8 cellular contexts compared by ENCODE assay signal in genomic region chr22:24592846-24593809, GRCh38. TPM values are rescaled to one million over a fixed set of nuclear protein-coding genes. Genes with fewer than 3 reads are reported as not detected.
DNase-seq lines count a peak whose midpoint lies in the region; ATAC-seq and TF ChIP-seq lines count a peak whose summit lies in the region.

LRRC75B (minus strand) TSS chr22:24593073; CDS start chr22:24593039, 34 bp downstream.

- H3K4me3 ChIP-seq in fibroblast of pulmonary artery (replicated peaks; ENCODE audit: low read depth, low read length): peak within 1 kb of the TSS; percentile 62
- H3K4me3 ChIP-seq in muscle layer of colon (ENCODE audit: low read depth in 1 of 2, low read length in 2 of 2): peak within 1 kb of the TSS; percentile 61 to 68

- peak within 1 kb of the TSS; percentile 75 for H3K4me3 Mint-ChIP-seq in activated CD8-positive, alpha-beta memory T cell treated with anti-CD3 and anti-CD28 coated beads, Interleukin-2, amount 10 ng/mL, durations not matched to agents 7 days and 5 days

- peaks cover 5% of the 10 kb centered on the region for H3K27me3 Mint-ChIP-seq in activated CD8-positive, alpha-beta memory T cell treated with anti-CD3 and anti-CD28 coated beads, Interleukin-2, amount 10 ng/mL, durations not matched to agents 7 days and 5 days

- ATAC-seq in activated CD4-positive, CD25-positive, alpha-beta regulatory T cell treated with anti-CD3 and anti-CD28 coated beads, Interleukin-2, amount 50 U/mL, for 24 hours: peak; percentile 51 to 53
- ATAC-seq in activated CD8-positive, alpha-beta memory T cell treated with anti-CD3 and anti-CD28 coated beads, Interleukin-2, amount 10 ng/mL, durations not matched to agents 7 days and 5 days: peak; percentile 85

- H3K4me1 ChIP-seq in muscle layer of colon (ENCODE audit: insufficient read depth, low read length): peaks cover 20% of the 10 kb centered on the region

- H3K9me3 Mint-ChIP-seq in activated CD8-positive, alpha-beta memory T cell treated with anti-CD3 and anti-CD28 coated beads, Interleukin-2, amount 10 ng/mL, durations not matched to agents 7 days and 5 days (ENCODE audit: low read depth): no peaks in the 10 kb centered on the region

- POLR2A ChIA-PET in HEK293T (lab: Yijun Ruan, JAX): interaction anchor here (1.0 to 3.1 kb wide), 3 partner anchors 9 to 581 kb away, joined by 3 to 14 read pairs (median 3); no protein-coding TSS in a partner anchor

- no peaks in the 10 kb centered on the region for H3K36me3 Mint-ChIP-seq in activated CD8-positive, alpha-beta memory T cell treated with anti-CD3 and anti-CD28 coated beads, Interleukin-2, amount 10 ng/mL, durations not matched to agents 7 days and 5 days

- peaks cover 10% of the 10 kb centered on the region for H3K36me3 ChIP-seq in muscle layer of colon (ENCODE audit: insufficient read depth, low read length)

- no peak for TF ChIP-seq CTCF in fibroblast of pulmonary artery (IDR thresholded peaks at IDR 0.05; ENCODE audit: low read length, missing control alignments)

- DNase-seq in activated CD4-positive, CD25-positive, alpha-beta regulatory T cell treated with anti-CD3 and anti-CD28 coated beads, Interleukin-2, amount 50 U/mL, for 72 hours: no peak
- DNase-seq in HEK293T (ENCODE audit: extremely low spot score): peak; percentile 90
- DNase-seq in NCI-H1694 treated with DMSO at 0.1 percent for 48 hours (lab: John Stamatoyannopoulos, UW): peak; percentile 26
- peak; percentile 65 for DNase-seq in activated CD8-positive, alpha-beta memory T cell treated with anti-CD3 and anti-CD28 coated beads, Interleukin-2, amount 10 ng/mL, durations not matched to agents 7 days and 5 days
- peak; percentile 87 for DNase-seq in fibroblast of pulmonary artery (ENCODE audit: low read depth)

- no peaks in the 10 kb centered on the region for H3K27me3 ChIP-seq in muscle layer of colon (ENCODE audit: control insufficient read depth in 1 of 2, insufficient read depth in 2 of 2, low read length in 2 of 2)

- H3K4me1 Mint-ChIP-seq in activated CD8-positive, alpha-beta memory T cell treated with anti-CD3 and anti-CD28 coated beads, Interleukin-2, amount 10 ng/mL, durations not matched to agents 7 days and 5 days: peaks cover 9% of the 10 kb centered on the region

- H3K9ac ChIP-seq in muscle layer of colon (ENCODE audit: low read length): peak within 1 kb of the TSS; percentile 49

- CTCF ChIA-PET in HEK293T (lab: Yijun Ruan, JAX): no interaction called here
- CTCF ChIA-PET in activated CD8-positive, alpha-beta memory T cell treated with anti-CD3 and anti-CD28 coated beads, Interleukin-2, amount 10 ng/mL, durations not matched to agents 7 days and 5 days (lab: Charles Lee): interaction anchor here (0.6 kb wide), 1 partner anchor 29 kb away, joined by 3 read pairs; no protein-coding TSS in a partner anchor

- peak within 1 kb of the TSS; percentile 40 for H3K27ac Mint-ChIP-seq in activated CD8-positive, alpha-beta memory T cell treated with anti-CD3 and anti-CD28 coated beads, Interleukin-2, amount 10 ng/mL, durations not matched to agents 7 days and 5 days

- H3K27ac ChIP-seq in muscle layer of colon (ENCODE audit: low read depth, low read length) (peak within 1 kb of the TSS; percentile 82), temporal lobe (ENCODE audit: low read depth, low read length) (peak within 1 kb of the TSS; percentile 56)

- no peaks in the 10 kb centered on the region for H3K9me3 ChIP-seq in muscle layer of colon (ENCODE audit: low read length)

TF ChIP-seq in HEK293T, 16 proteins besides CTCF, POLR2A, EP300 and RAD21:
- TF ChIP-seq FOXM1 (IDR thresholded peaks at IDR 0.05; ENCODE audit: borderline replicate concordance): 0 out of 2 replicates have a peak, but pooled peaks have one; percentile 24
- no peak for TF ChIP-seq ZNF384 (IDR thresholded peaks at IDR 0.05)
- TF ChIP-seq ARNT (IDR thresholded peaks at IDR 0.05): 0 out of 2 replicates have a peak, but pooled peaks have one; percentile 23

RNA-seq across cellular contexts. Expression of gene LRRC75B, which starts in this region (rescaled TPM):
- total RNA-seq in activated CD8-positive, alpha-beta memory T cell treated with anti-CD3 and anti-CD28 coated beads, Interleukin-2, amount 10 ng/mL, durations not matched to agents 7 days and 5 days: 1 to 10 TPM; 1.6 to 2.1 TPM
- total RNA-seq in temporal lobe: 8.1 TPM
